In the genomic region with DNA sequence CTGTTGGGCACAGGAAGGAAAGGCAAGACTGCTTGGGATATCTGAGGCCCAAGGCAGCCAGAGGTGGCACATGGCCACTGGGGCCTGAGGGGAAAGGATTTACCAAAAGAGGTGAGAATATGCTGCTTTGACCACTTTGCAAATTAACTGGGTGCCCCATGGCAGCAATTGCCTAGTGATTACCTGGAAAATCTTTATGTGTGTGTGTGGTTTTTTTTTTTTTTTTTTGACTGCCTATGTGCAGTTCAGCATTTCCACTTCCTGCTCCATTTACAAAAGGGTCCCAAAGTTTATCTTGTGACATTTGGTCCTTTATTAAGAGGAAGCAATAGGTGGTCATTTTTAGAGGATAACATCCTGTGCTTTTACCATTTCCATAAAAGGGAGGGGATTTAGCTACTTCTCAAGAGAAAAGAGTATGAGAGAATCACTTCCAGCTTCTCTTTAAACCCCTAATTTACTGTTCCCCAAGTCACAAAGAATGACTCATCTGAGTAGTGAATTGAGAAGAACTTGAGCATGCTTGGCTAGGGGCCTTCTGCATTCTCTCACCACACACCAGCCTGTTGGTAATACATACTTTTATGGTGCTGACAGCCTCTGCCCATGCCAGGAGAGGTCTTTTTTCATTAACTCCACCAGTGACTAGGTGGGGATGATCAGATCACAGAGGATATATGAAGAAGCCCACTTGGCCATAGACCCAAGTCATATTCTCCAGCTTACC, we compare ENCODE assay signal across 10 cellular contexts. TPM values are rescaled to one million over a fixed set of nuclear protein-coding genes. Genes with fewer than 3 reads are reported as not detected.
DNase-seq lines count a peak whose midpoint lies in the region; ATAC-seq and TF ChIP-seq lines count a peak whose summit lies in the region.
"Had no signal": no experiment of that assay in that cellular context is flagged by ENCODE, and none has a peak within 500 bp of the region (broad histone marks: within the 10 kb centered on the region; RNA-seq: fewer than 3 reads in every experiment).

No MANE protein-coding gene starts in this region.

- H3K4me3 ChIP-seq in OCI-LY3 (ENCODE audit: low read length) (no peak overlapping the region), skeletal muscle cell (ENCODE audit: low read depth, low read length) (no peak overlapping the region), transverse colon (no peak overlapping the region)

- no peaks in the 10 kb centered on the region for H3K27me3 Mint-ChIP-seq in activated CD8-positive, alpha-beta memory T cell treated with anti-CD3 and anti-CD28 coated beads, Interleukin-2, amount 10 ng/mL, durations not matched to agents 7 days and 5 days

- no peak overlapping the region for H3K4me3 Mint-ChIP-seq in activated CD8-positive, alpha-beta memory T cell treated with anti-CD3 and anti-CD28 coated beads, Interleukin-2, amount 10 ng/mL, durations not matched to agents 7 days and 5 days

- TF ChIP-seq CTCF in OCI-LY3 (IDR thresholded peaks at IDR 0.05; ENCODE audit: low read depth, low read length) (no peak), transverse colon (IDR thresholded peaks at IDR 0.05) (no peak)

- H3K79me2 ChIP-seq in OCI-LY3 (ENCODE audit: low read length): no peaks in the 10 kb centered on the region

- CTCF ChIA-PET in activated CD8-positive, alpha-beta memory T cell treated with anti-CD3 and anti-CD28 coated beads, Interleukin-2, amount 10 ng/mL, durations not matched to agents 7 days and 5 days (lab: Charles Lee): interaction anchor here (0.9 to 1.5 kb wide), 3 partner anchors 91 to 204 kb away, joined by 4 to 6 read pairs (median 4); a partner anchor contains a TSS

- TF ChIP-seq EP300 in transverse colon (IDR thresholded peaks at IDR 0.05; ENCODE audit: low read depth): no peak

- peak overlapping the region; percentile 51 for H3K9ac ChIP-seq in OCI-LY3 (ENCODE audit: low read length)

- no peaks in the 10 kb centered on the region for H4K20me1 ChIP-seq in OCI-LY3 (ENCODE audit: insufficient read depth, low read length)

- DNase-seq in activated CD8-positive, alpha-beta memory T cell treated with anti-CD3 and anti-CD28 coated beads, Interleukin-2, amount 10 ng/mL, durations not matched to agents 7 days and 5 days: peak; percentile 71
- no peak for DNase-seq in activated CD8-positive, alpha-beta memory T cell treated with anti-CD3 and anti-CD28 coated beads, Interleukin-2, amount 50 U/mL, for 48 hours
- DNase-seq in skeletal muscle cell (ENCODE audit: low read depth): peak; percentile 35
- no peak for DNase-seq in transverse colon
- no peak for DNase-seq in posterior cingulate gyrus
- no peak for DNase-seq in activated gamma-delta T cell treated with Interleukin-2 at 50 U/mL for 16 hours
- DNase-seq: AML-193, NCI-H1436 treated with DMSO at 0.1 percent for 48 hours had no signal

- no peaks in the 10 kb centered on the region for H3K9me3 Mint-ChIP-seq in activated CD8-positive, alpha-beta memory T cell treated with anti-CD3 and anti-CD28 coated beads, Interleukin-2, amount 10 ng/mL, durations not matched to agents 7 days and 5 days (ENCODE audit: low read depth)

- peaks cover 41% of the 10 kb centered on the region for H3K4me1 Mint-ChIP-seq in activated CD8-positive, alpha-beta memory T cell treated with anti-CD3 and anti-CD28 coated beads, Interleukin-2, amount 10 ng/mL, durations not matched to agents 7 days and 5 days

- peaks cover 1% of the 10 kb centered on the region for H3K36me3 Mint-ChIP-seq in activated CD8-positive, alpha-beta memory T cell treated with anti-CD3 and anti-CD28 coated beads, Interleukin-2, amount 10 ng/mL, durations not matched to agents 7 days and 5 days

- H3K36me3 ChIP-seq in OCI-LY3 (replicated peaks; ENCODE audit: low read depth, low read length) (no peaks in the 10 kb centered on the region), transverse colon (no peaks in the 10 kb centered on the region)

- peak overlapping the region; percentile 91 for H3K27ac ChIP-seq in OCI-LY3 (ENCODE audit: low read length)
- no peak overlapping the region for H3K27ac ChIP-seq in transverse colon

- peak; percentile 96 for ATAC-seq in activated CD8-positive, alpha-beta memory T cell treated with anti-CD3 and anti-CD28 coated beads, Interleukin-2, amount 10 ng/mL, durations not matched to agents 7 days and 5 days
- peak; percentile 87 for ATAC-seq in HG02763 (IDR thresholded peaks at IDR 0.05; ENCODE audit: unreplicated experiment)

- no peaks in the 10 kb centered on the region for H3K9me3 ChIP-seq in OCI-LY3 (ENCODE audit: insufficient read depth, low read length)
- H3K9me3 ChIP-seq in transverse colon: no peaks in the 10 kb centered on the region

- no peaks in the 10 kb centered on the region for H3K27me3 ChIP-seq in OCI-LY3 (ENCODE audit: low read depth, low read length)
- no peaks in the 10 kb centered on the region for H3K27me3 ChIP-seq in transverse colon

- H3K4me2 ChIP-seq in OCI-LY3 (ENCODE audit: low read length): peak overlapping the region; percentile 63

- peak overlapping the region; percentile 25; the same call in 1 of the 2 replicates for H2AFZ ChIP-seq in OCI-LY3 (ENCODE audit: low read depth, low read length)

- TF ChIP-seq POLR2A in transverse colon (IDR thresholded peaks at IDR 0.05): no peak

- in situ Hi-C loops in transverse colon (cut with MboI; ENCODE audit: low pct_ligation_motif_present in 1 of 4, low pct_unique_long_range_greater_than_20kb in 1 of 4, low sequenced_read_pairs in 3 of 4): no loop called here

- H3K4me1 ChIP-seq in OCI-LY3 (ENCODE audit: low read length): peaks cover 35% of the 10 kb centered on the region
- H3K4me1 ChIP-seq in transverse colon: peaks cover 0 to 9% (median 0%) of the 10 kb centered on the region in 4 donors

- intact Hi-C loops in transverse colon (cut with DNase I; ENCODE audit: low total_unique reads) (no loop called here), posterior cingulate gyrus (cut with DNase I) (no loop called here)

- peak overlapping the region; percentile 93 for H3K27ac Mint-ChIP-seq in activated CD8-positive, alpha-beta memory T cell treated with anti-CD3 and anti-CD28 coated beads, Interleukin-2, amount 10 ng/mL, durations not matched to agents 7 days and 5 days

RNA-seq across cellular contexts. Expression of a gene that starts 52.1 kb away (rescaled TPM):
- 1 to 10 TPM; 1.4 to 2.2 TPM for total RNA-seq in activated CD8-positive, alpha-beta memory T cell treated with anti-CD3 and anti-CD28 coated beads, Interleukin-2, amount 10 ng/mL, durations not matched to agents 7 days and 5 days
- total RNA-seq in transverse colon: 10 to 100 TPM; 10.1 to 28.8 (median 15.4) TPM

Comparison
In these comparisons a context has a peak if more than half of its experiments do, and no peak if none do; other contexts are left out.
1. DNase-seq: peak in activated CD8-positive, alpha-beta memory T cell treated with anti-CD3 and anti-CD28 coated beads, Interleukin-2, amount 10 ng/mL, durations not matched to agents 7 days and 5 days (single experiment) and skeletal muscle cell (single experiment); none in activated CD8-positive, alpha-beta memory T cell treated with anti-CD3 and anti-CD28 coated beads, Interleukin-2, amount 50 U/mL, for 48 hours (single experiment), transverse colon (single experiment), posterior cingulate gyrus (0 of 10) and activated gamma-delta T cell treated with Interleukin-2 at 50 U/mL for 16 hours (single experiment).